ENCODE assay signal across 24 cellular contexts in the genomic region with DNA sequence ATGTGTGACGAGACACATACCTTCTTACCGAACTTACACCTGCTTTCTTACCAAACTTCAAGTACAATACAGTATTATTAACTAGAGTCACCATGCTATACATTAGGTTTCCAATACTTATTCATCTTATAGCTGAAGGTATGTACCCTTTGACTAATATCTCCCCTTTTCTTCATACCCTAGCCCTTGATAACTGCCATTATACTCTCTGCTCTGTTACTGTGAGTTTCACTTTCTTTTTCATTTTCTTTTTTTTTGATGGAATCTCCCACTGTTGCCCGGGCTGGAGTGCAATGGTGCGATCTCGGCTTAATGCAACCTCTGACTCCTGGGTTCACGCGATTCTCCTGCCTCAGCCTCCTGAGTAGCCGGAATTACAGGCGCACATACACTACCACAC. TPM values are rescaled to one million over a fixed set of nuclear protein-coding genes. Genes with fewer than 3 reads are reported as not detected.
A peak's percentile ranks its signal among the peaks of the same experiment; 100 is the strongest.
DNase-seq lines count a peak whose midpoint lies in the region; ATAC-seq and TF ChIP-seq lines count a peak whose summit lies in the region.
"Had no signal": no experiment of that assay in that cellular context is flagged by ENCODE, and none has a peak within 500 bp of the region (broad histone marks: within the 10 kb centered on the region; RNA-seq: fewer than 3 reads in every experiment).

No MANE protein-coding gene starts in this region.

- no peaks in the 10 kb centered on the region for H3K9me3 Mint-ChIP-seq in activated CD8-positive, alpha-beta memory T cell treated with anti-CD3 and anti-CD28 coated beads, Interleukin-2, amount 10 ng/mL, durations not matched to agents 7 days and 5 days (ENCODE audit: low read depth)
- no peaks in the 10 kb centered on the region for H3K9me3 Mint-ChIP-seq in central memory CD8-positive, alpha-beta T cell
- H3K9me3 Mint-ChIP-seq in activated CD4-positive, alpha-beta T cell treated with anti-CD3 and anti-CD28 coated beads, Interleukin-2, amount 10 ng/mL, durations not matched to agents 24 days and 14 days = no peaks in the 10 kb centered on the region
- H3K9me3 Mint-ChIP-seq: IgD-negative memory B cell had no signal

- peak; percentile 64 for ATAC-seq in activated CD8-positive, alpha-beta memory T cell treated with anti-CD3 and anti-CD28 coated beads, Interleukin-2, amount 10 ng/mL, durations not matched to agents 7 days and 5 days
- peak; percentile 42; the same call in 1 of the 3 replicates for ATAC-seq in DND-41 (ENCODE audit: insufficient read depth, low read depth)
- ATAC-seq in central memory CD8-positive, alpha-beta T cell (replicated peaks; ENCODE audit: extremely low read depth, poor library complexity, severe bottlenecking) = no peak
- ATAC-seq in gastrocnemius medialis = no peak
- ATAC-seq: A549, GM12878 had no signal

- H3K27me3 ChIP-seq in DND-41 (ENCODE audit: insufficient read depth, low read length, poor library complexity) (no peaks in the 10 kb centered on the region), gastrocnemius medialis (no peaks in the 10 kb centered on the region)
- H3K27me3 ChIP-seq: BE2C, Peyer's patch had no signal

- H3K4me2 ChIP-seq in DND-41 (ENCODE audit: insufficient read depth, low read length) (no peak overlapping the region), OCI-LY7 (ENCODE audit: low read length) (no peak overlapping the region)
- H3K4me2 ChIP-seq: A549 had no signal

- H3K36me3 ChIP-seq in DND-41 (ENCODE audit: insufficient read depth, low read length) (no peaks in the 10 kb centered on the region), OCI-LY7 (ENCODE audit: insufficient read depth, low read length) (no peaks in the 10 kb centered on the region), gastrocnemius medialis (no peaks in the 10 kb centered on the region)
- H3K36me3 ChIP-seq: BE2C, Peyer's patch had no signal

- no peak overlapping the region for H2AFZ ChIP-seq in DND-41 (ENCODE audit: low read depth, low read length)
- H2AFZ ChIP-seq in OCI-LY7 (ENCODE audit: low read length) = peak overlapping the region; percentile 58; the same call in 1 of the 2 replicates

- H4K20me1 ChIP-seq in DND-41 (ENCODE audit: insufficient read depth, low read length) (no peaks in the 10 kb centered on the region), OCI-LY7 (ENCODE audit: insufficient read depth, low read length) (no peaks in the 10 kb centered on the region)

- TF ChIP-seq POLR2A in gastrocnemius medialis (IDR thresholded peaks at IDR 0.05) = no peak

- peak overlapping the region; percentile 21 for H3K4me3 Mint-ChIP-seq in activated CD8-positive, alpha-beta memory T cell treated with anti-CD3 and anti-CD28 coated beads, Interleukin-2, amount 10 ng/mL, durations not matched to agents 7 days and 5 days
- peak overlapping the region; percentile 34 for H3K4me3 Mint-ChIP-seq in central memory CD8-positive, alpha-beta T cell
- H3K4me3 Mint-ChIP-seq in activated CD4-positive, alpha-beta T cell treated with anti-CD3 and anti-CD28 coated beads, Interleukin-2, amount 10 ng/mL, durations not matched to agents 24 days and 14 days = no peak overlapping the region

- H3K27ac Mint-ChIP-seq in activated CD8-positive, alpha-beta memory T cell treated with anti-CD3 and anti-CD28 coated beads, Interleukin-2, amount 10 ng/mL, durations not matched to agents 7 days and 5 days = peak overlapping the region; percentile 43
- H3K27ac Mint-ChIP-seq in central memory CD8-positive, alpha-beta T cell (ENCODE audit: low read depth) = peak overlapping the region; percentile 36
- H3K27ac Mint-ChIP-seq in activated CD4-positive, alpha-beta T cell treated with anti-CD3 and anti-CD28 coated beads, Interleukin-2, amount 10 ng/mL, durations not matched to agents 24 days and 14 days = no peak overlapping the region
- H3K27ac Mint-ChIP-seq: IgD-negative memory B cell had no signal

- no peak for TF ChIP-seq CTCF in DND-41 (IDR thresholded peaks at IDR 0.05; ENCODE audit: borderline replicate concordance, extremely low read depth, low read length, poor library complexity, severe bottlenecking)
- TF ChIP-seq CTCF in OCI-LY7 (conservative IDR thresholded peaks at IDR 0.05; ENCODE audit: low read length) = no peak
- TF ChIP-seq CTCF in gastrocnemius medialis (IDR thresholded peaks at IDR 0.05 in 4 of 5, conservative IDR thresholded peaks at IDR 0.05 in 1 of 5) = no peak

- H3K9me3 ChIP-seq in DND-41 (ENCODE audit: insufficient read depth, low read length, severe bottlenecking) = no peaks in the 10 kb centered on the region
- no peaks in the 10 kb centered on the region for H3K9me3 ChIP-seq in OCI-LY7 (ENCODE audit: low read length)
- no peaks in the 10 kb centered on the region for H3K9me3 ChIP-seq in gastrocnemius medialis
- H3K9me3 ChIP-seq: A549, BE2C, Peyer's patch had no signal

- no TSS peak for BruUV-seq in OCI-LY7 (replicated peaks; lab: Mats Ljungman, UMichigan)

- intact Hi-C loops in OCI-LY7 (cut with micrococcal nuclease; ENCODE audit: unreplicated experiment) (no loop called here), gastrocnemius medialis (cut with DNase I; ENCODE audit: low total_unique reads) (no loop called here)
- intact Hi-C loops in activated CD4-positive, alpha-beta T cell treated with anti-CD3 and anti-CD28 coated beads, Interleukin-2, amount 10 ng/mL, durations not matched to agents 24 days and 14 days (cut with micrococcal nuclease) = no loop called here

- H3K9ac ChIP-seq in DND-41 (ENCODE audit: low read depth, low read length) = no peak overlapping the region

- POLR2A ChIA-PET in OCI-LY7 (lab: Charles Lee) = interaction anchor here (0.6 to 1.3 kb wide), 4 partner anchors 20 to 252 kb away, joined by 3 to 5 read pairs (median 4); no protein-coding TSS in a partner anchor

- H3K9me2 ChIP-seq in OCI-LY7 (ENCODE audit: insufficient read depth, low read length) = no peaks in the 10 kb centered on the region

- in situ Hi-C loops in gastrocnemius medialis (cut with MboI; ENCODE audit: low sequenced_read_pairs in 4 of 4) = no loop called here

- peaks cover 6% of the 10 kb centered on the region for H3K4me1 Mint-ChIP-seq in activated CD8-positive, alpha-beta memory T cell treated with anti-CD3 and anti-CD28 coated beads, Interleukin-2, amount 10 ng/mL, durations not matched to agents 7 days and 5 days
- peaks cover 8% of the 10 kb centered on the region for H3K4me1 Mint-ChIP-seq in central memory CD8-positive, alpha-beta T cell
- H3K4me1 Mint-ChIP-seq in activated CD4-positive, alpha-beta T cell treated with anti-CD3 and anti-CD28 coated beads, Interleukin-2, amount 10 ng/mL, durations not matched to agents 24 days and 14 days = peaks cover 5% of the 10 kb centered on the region

- DNase-seq in activated CD8-positive, alpha-beta memory T cell treated with anti-CD3 and anti-CD28 coated beads, Interleukin-2, amount 10 ng/mL, durations not matched to agents 7 days and 5 days = no peak
- DNase-seq in activated CD8-positive, alpha-beta memory T cell treated with anti-CD3 and anti-CD28 coated beads for 24 hours = no peak
- DNase-seq in DND-41 (no peak), OCI-LY7 (ENCODE audit: low spot score) (no peak), islet precursor cell (no peak), gastrocnemius medialis (no peak)
- DNase-seq in central memory CD8-positive, alpha-beta T cell (ENCODE audit: low spot score in 2 of 2) = no peak
- DNase-seq in activated CD4-positive, alpha-beta T cell treated with anti-CD3 and anti-CD28 coated beads, Interleukin-2, amount 10 ng/mL, durations not matched to agents 24 days and 14 days = no peak
- DNase-seq: BE2C, COR-L47, DMS79, H7, Karpas-422, NCI-H1048, NCI-H1436, NCI-H187 treated with DMSO at 0.1 percent for 48 hours, NCI-H2107, NCI-H446 treated with DMSO at 0.1 percent for 48 hours, NCI-H526 treated with DMSO at 0.1 percent for 48 hours, Peyer's patch had no signal

- H3K36me3 Mint-ChIP-seq in activated CD8-positive, alpha-beta memory T cell treated with anti-CD3 and anti-CD28 coated beads, Interleukin-2, amount 10 ng/mL, durations not matched to agents 7 days and 5 days = no peaks in the 10 kb centered on the region
- no peaks in the 10 kb centered on the region for H3K36me3 Mint-ChIP-seq in central memory CD8-positive, alpha-beta T cell (ENCODE audit: insufficient read depth)
- H3K36me3 Mint-ChIP-seq in activated CD4-positive, alpha-beta T cell treated with anti-CD3 and anti-CD28 coated beads, Interleukin-2, amount 10 ng/mL, durations not matched to agents 24 days and 14 days (ENCODE audit: low read depth) = no peaks in the 10 kb centered on the region
- H3K36me3 Mint-ChIP-seq: IgD-negative memory B cell had no signal

- H3K4me3 ChIP-seq in DND-41 (ENCODE audit: low read depth in 1 of 2, low read length in 2 of 2) = no peak overlapping the region
- H3K4me3 ChIP-seq in OCI-LY7 (ENCODE audit: low read depth, low read length, poor library complexity, severe bottlenecking) = no peak overlapping the region
- no peak overlapping the region for H3K4me3 ChIP-seq in gastrocnemius medialis
- H3K4me3 ChIP-seq: A549, GM12878, Peyer's patch had no signal

- H3K27ac ChIP-seq in DND-41 (ENCODE audit: low read length) = no peak overlapping the region
- no peak overlapping the region for H3K27ac ChIP-seq in OCI-LY7 (ENCODE audit: low read depth, low read length, poor library complexity, severe bottlenecking)
- no peak overlapping the region for H3K27ac ChIP-seq in gastrocnemius medialis
- H3K27ac ChIP-seq: A549, Peyer's patch had no signal

- no peaks in the 10 kb centered on the region for H3K79me2 ChIP-seq in DND-41 (ENCODE audit: insufficient read depth, low read length)
- no peaks in the 10 kb centered on the region for H3K79me2 ChIP-seq in OCI-LY7 (ENCODE audit: insufficient read depth, low read depth, low read length)

- H3K27me3 Mint-ChIP-seq in activated CD8-positive, alpha-beta memory T cell treated with anti-CD3 and anti-CD28 coated beads, Interleukin-2, amount 10 ng/mL, durations not matched to agents 7 days and 5 days = no peaks in the 10 kb centered on the region
- no peaks in the 10 kb centered on the region for H3K27me3 Mint-ChIP-seq in central memory CD8-positive, alpha-beta T cell
- peaks cover 3% of the 10 kb centered on the region for H3K27me3 Mint-ChIP-seq in activated CD4-positive, alpha-beta T cell treated with anti-CD3 and anti-CD28 coated beads, Interleukin-2, amount 10 ng/mL, durations not matched to agents 24 days and 14 days
- H3K27me3 Mint-ChIP-seq: IgD-negative memory B cell had no signal

- CTCF ChIA-PET in activated CD8-positive, alpha-beta memory T cell treated with anti-CD3 and anti-CD28 coated beads, Interleukin-2, amount 10 ng/mL, durations not matched to agents 7 days and 5 days (lab: Charles Lee) = interaction anchor here (1.1 kb wide), 1 partner anchor 8 kb away, joined by 3 read pairs; no protein-coding TSS in a partner anchor
- CTCF ChIA-PET in OCI-LY7 (lab: Charles Lee; ENCODE audit: unreplicated experiment) = no interaction called here

- no peaks in the 10 kb centered on the region for H3K4me1 ChIP-seq in DND-41 (ENCODE audit: insufficient read depth, low read length)
- H3K4me1 ChIP-seq in OCI-LY7 (ENCODE audit: insufficient read depth, low read length, poor library complexity, severe bottlenecking) = no peaks in the 10 kb centered on the region
- H3K4me1 ChIP-seq in gastrocnemius medialis = no peaks in the 10 kb centered on the region
- H3K4me1 ChIP-seq: A549, BE2C, Peyer's patch had no signal

RNA-seq across cellular contexts. Expression of gene PNMA5, which starts 3.4 kb away (rescaled TPM):
- total RNA-seq in activated CD8-positive, alpha-beta memory T cell treated with anti-CD3 and anti-CD28 coated beads, Interleukin-2, amount 10 ng/mL, durations not matched to agents 7 days and 5 days = under 1 TPM in 1 of 2 experiments, not detected in 1; 0.15 TPM
- total RNA-seq in OCI-LY7 (2014; rRNA removed; shearing (Covaris generic)) = not detected in 2 replicates
- total RNA-seq in OCI-LY7 (2022) (not detected in 2 replicates), gastrocnemius medialis (not detected)
- not detected in 2 replicates for total RNA-seq in activated CD4-positive, alpha-beta T cell treated with anti-CD3 and anti-CD28 coated beads, Interleukin-2, amount 10 ng/mL, durations not matched to agents 24 days and 14 days
- total RNA-seq: GM12878, H7, M059J, Peyer's patch had no signal

RNA-seq across cellular contexts. Expression of gene PNMA3, which starts 58.9 kb away (rescaled TPM):
- 1 to 10 TPM; 1.0 to 2.2 TPM for total RNA-seq in activated CD8-positive, alpha-beta memory T cell treated with anti-CD3 and anti-CD28 coated beads, Interleukin-2, amount 10 ng/mL, durations not matched to agents 7 days and 5 days
- total RNA-seq in OCI-LY7 (2014; rRNA removed; shearing (Covaris generic)) = not detected in 2 replicates
- total RNA-seq in OCI-LY7 (2022) (not detected in 2 replicates), gastrocnemius medialis (not detected)
- total RNA-seq in activated CD4-positive, alpha-beta T cell treated with anti-CD3 and anti-CD28 coated beads, Interleukin-2, amount 10 ng/mL, durations not matched to agents 24 days and 14 days = 0.90 and 1.1 TPM in 2 replicates
- total RNA-seq: GM12878, M059J had no signal

Comparison
In these comparisons a context has a peak if more than half of its experiments do, and no peak if none do; other contexts are left out.
1. ATAC-seq: peak in activated CD8-positive, alpha-beta memory T cell treated with anti-CD3 and anti-CD28 coated beads, Interleukin-2, amount 10 ng/mL, durations not matched to agents 7 days and 5 days (single experiment) and DND-41 (single experiment); none in central memory CD8-positive, alpha-beta T cell (single experiment) and gastrocnemius medialis (0 of 2).